In genomic region chr21:17931080-17931479, GRCh38 we compare ENCODE assay signal across 10 cellular contexts.
DNase-seq lines count a peak whose midpoint lies in the region; ATAC-seq and TF ChIP-seq lines count a peak whose summit lies in the region.
"Had no signal": no experiment of that assay in that cellular context is flagged by ENCODE, and none has a peak within 500 bp of the region (broad histone marks: within the 10 kb centered on the region; RNA-seq: fewer than 3 reads in every experiment).

No MANE protein-coding gene starts in this region.

- H3K4me3 ChIP-seq in astrocyte of the cerebellum (ENCODE audit: low read depth, low read length): no peak overlapping the region
- H3K4me3 ChIP-seq: right atrium auricular region had no signal

- peak; percentile 30 for TF ChIP-seq CTCF in astrocyte of the cerebellum (IDR thresholded peaks at IDR 0.05; ENCODE audit: low read depth, low read length, missing control alignments)

- peak; percentile 56 for ATAC-seq in HG03342 (IDR thresholded peaks at IDR 0.05; ENCODE audit: unreplicated experiment)

- in situ Hi-C loops in astrocyte of the cerebellum (cut with HindIII; ENCODE audit: low sequenced_read_pairs): no loop called here

- peak; percentile 14 for DNase-seq in stimulated activated CD4-positive, alpha-beta T cell treated with anti-CD3 and anti-CD28 coated beads, Interleukin-4, amount 100 ng/mL, for 24 hours
- no peak for DNase-seq in stimulated activated CD4-positive, alpha-beta T cell treated with anti-CD3 and anti-CD28 coated beads, Interleukin-4, amount 100 ng/mL, for 1 hour
- DNase-seq in astrocyte of the cerebellum (ENCODE audit: low read depth): no peak
- no peak for DNase-seq in NCI-H1436 (lab: John Stamatoyannopoulos, UW)
- no peak for DNase-seq in NCI-H1105 (lab: John Stamatoyannopoulos, UW)
- DNase-seq in ureter (ENCODE audit: low spot score): no peak
- DNase-seq in pons (ENCODE audit: low spot score): no peak
- DNase-seq: activated naive CD8-positive, alpha-beta T cell treated with anti-CD3 and anti-CD28 coated beads, Interleukin-2, amount 10 ng/mL, durations not matched to agents 7 days and 5 days had no signal
